1 cellular context compared by ENCODE assay signal in the genomic region with DNA sequence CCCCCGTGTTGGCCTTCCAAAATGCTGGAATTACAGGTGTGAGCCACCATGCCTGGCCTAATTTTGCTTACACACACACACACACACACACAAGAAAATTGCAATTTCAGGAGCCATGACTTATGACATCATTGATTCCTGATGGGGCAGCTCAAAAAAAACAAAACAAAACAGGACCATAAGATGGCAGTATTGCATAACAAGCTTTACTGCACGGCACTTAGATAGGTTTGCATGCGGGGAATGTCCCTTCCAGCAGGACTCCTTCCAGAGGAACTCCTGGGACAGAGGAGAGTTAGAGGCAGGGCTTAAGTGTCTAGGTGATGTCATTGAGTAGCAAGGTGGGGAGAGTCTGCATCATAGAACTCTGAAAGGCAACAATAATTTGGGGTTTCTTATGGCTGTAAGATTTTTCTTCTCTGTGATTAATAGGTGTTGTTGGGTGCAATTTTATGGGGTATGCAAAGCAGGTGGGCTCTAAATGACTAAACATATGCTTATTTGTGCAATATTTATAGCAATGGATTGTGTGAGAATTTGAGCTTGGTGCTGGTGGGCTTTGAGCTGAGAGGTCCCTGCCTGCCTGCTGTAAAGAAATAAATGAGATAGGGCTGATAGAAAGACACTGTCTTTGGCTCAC.
A peak's percentile ranks its signal among the peaks of the same experiment; 100 is the strongest.
TF ChIP-seq lines count a peak whose summit lies in the region.

No MANE protein-coding gene starts in this region.

TF ChIP-seq in HEK293, 187 proteins besides CTCF, POLR2A, EP300 and RAD21 (continued from another document):
- no peak for TF ChIP-seq HIC1 (tag by site-specific recombination; IDR thresholded peaks at IDR 0.05)
- TF ChIP-seq, protein P1, sequence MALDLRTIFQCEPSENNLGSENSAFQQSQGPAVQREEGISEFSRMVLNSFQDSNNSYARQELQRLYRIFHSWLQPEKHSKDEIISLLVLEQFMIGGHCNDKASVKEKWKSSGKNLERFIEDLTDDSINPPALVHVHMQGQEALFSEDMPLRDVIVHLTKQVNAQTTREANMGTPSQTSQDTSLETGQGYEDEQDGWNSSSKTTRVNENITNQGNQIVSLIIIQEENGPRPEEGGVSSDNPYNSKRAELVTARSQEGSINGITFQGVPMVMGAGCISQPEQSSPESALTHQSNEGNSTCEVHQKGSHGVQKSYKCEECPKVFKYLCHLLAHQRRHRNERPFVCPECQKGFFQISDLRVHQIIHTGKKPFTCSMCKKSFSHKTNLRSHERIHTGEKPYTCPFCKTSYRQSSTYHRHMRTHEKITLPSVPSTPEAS (tag by site-specific recombination; IDR thresholded peaks at IDR 0.05): peak; percentile 86
- TF ChIP-seq BCL11B (tag by site-specific recombination; IDR thresholded peaks at IDR 0.05; ENCODE audit: low read depth): no peak
- TF ChIP-seq IKZF3 (tag by site-specific recombination; IDR thresholded peaks at IDR 0.05): peak; percentile 93
- TF ChIP-seq ZBTB20 (tag by site-specific recombination; IDR thresholded peaks at IDR 0.05): no peak
- TF ChIP-seq ZNF324 (tag by site-specific recombination; IDR thresholded peaks at IDR 0.05): peak; percentile 50; the same call in 1 of the 2 replicates
- no peak for TF ChIP-seq OVOL3 (tag by site-specific recombination; IDR thresholded peaks at IDR 0.05)
- TF ChIP-seq KLF10 (tag by site-specific recombination; IDR thresholded peaks at IDR 0.05): no peak
- TF ChIP-seq, protein P2, sequence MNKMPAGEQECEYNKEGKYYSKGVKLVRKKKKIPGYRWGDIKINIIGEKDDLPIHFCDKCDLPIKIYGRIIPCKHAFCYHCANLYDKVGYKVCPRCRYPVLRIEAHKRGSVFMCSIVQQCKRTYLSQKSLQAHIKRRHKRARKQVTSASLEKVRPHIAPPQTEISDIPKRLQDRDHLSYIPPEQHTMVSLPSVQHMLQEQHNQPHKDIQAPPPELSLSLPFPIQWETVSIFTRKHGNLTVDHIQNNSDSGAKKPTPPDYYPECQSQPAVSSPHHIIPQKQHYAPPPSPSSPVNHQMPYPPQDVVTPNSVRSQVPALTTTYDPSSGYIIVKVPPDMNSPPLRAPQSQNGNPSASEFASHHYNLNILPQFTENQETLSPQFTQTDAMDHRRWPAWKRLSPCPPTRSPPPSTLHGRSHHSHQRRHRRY (tag by site-specific recombination; IDR thresholded peaks at IDR 0.05): no peak
- TF ChIP-seq, protein P3, sequence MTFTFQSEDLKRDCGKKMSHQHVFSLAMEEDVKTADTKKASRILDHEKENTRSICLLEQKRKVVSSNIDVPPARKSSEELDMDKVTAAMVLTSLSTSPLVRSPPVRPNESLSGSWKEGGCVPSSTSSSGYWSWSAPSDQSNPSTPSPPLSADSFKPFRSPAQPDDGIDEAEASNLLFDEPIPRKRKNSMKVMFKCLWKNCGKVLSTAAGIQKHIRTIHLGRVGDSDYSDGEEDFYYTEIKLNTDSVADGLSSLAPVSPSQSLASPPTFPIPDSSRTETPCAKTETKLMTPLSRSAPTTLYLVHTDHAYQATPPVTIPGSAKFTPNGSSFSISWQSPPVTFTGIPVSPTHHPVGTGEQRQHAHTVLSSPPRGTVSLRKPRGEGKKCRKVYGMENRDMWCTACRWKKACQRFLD (tag by site-specific recombination; IDR thresholded peaks at IDR 0.05): no peak
- TF ChIP-seq WT1 (tag by site-specific recombination; IDR thresholded peaks at IDR 0.05): no peak
- TF ChIP-seq INSM2 (tag by site-specific recombination; IDR thresholded peaks at IDR 0.05): 0 out of 2 replicates have a peak, but pooled peaks have one; percentile 10
- 0 out of 2 replicates have a peak, but pooled peaks have one; percentile 27 for TF ChIP-seq ZNF600 (tag by site-specific recombination; IDR thresholded peaks at IDR 0.05)
- no peak for TF ChIP-seq ZNF223 (tag by site-specific recombination; IDR thresholded peaks at IDR 0.05)
- TF ChIP-seq ZNF202 (tag by site-specific recombination; IDR thresholded peaks at IDR 0.05; ENCODE audit: borderline replicate concordance): no peak
- TF ChIP-seq ZIC2 (tag by site-specific recombination; IDR thresholded peaks at IDR 0.05): no peak
- TF ChIP-seq ZFP69B (tag by site-specific recombination; IDR thresholded peaks at IDR 0.05): peak; percentile 62; the same call in 1 of the 2 replicates
- no peak for TF ChIP-seq ZNF776 (tag by site-specific recombination; IDR thresholded peaks at IDR 0.05; ENCODE audit: borderline replicate concordance)
- TF ChIP-seq ZNF433 (tag by site-specific recombination; IDR thresholded peaks at IDR 0.05; ENCODE audit: low read depth): no peak
- TF ChIP-seq ZNF561 (tag by site-specific recombination; IDR thresholded peaks at IDR 0.05; ENCODE audit: borderline replicate concordance): 0 out of 2 replicates have a peak, but pooled peaks have one; percentile 24
- TF ChIP-seq ZNF560 (tag by site-specific recombination; IDR thresholded peaks at IDR 0.05; ENCODE audit: borderline replicate concordance): no peak
- TF ChIP-seq ZNF350 (tag by site-specific recombination; IDR thresholded peaks at IDR 0.05): no peak
- no peak for TF ChIP-seq ZNF664 (tag by site-specific recombination; IDR thresholded peaks at IDR 0.05)
- TF ChIP-seq, protein P4, sequence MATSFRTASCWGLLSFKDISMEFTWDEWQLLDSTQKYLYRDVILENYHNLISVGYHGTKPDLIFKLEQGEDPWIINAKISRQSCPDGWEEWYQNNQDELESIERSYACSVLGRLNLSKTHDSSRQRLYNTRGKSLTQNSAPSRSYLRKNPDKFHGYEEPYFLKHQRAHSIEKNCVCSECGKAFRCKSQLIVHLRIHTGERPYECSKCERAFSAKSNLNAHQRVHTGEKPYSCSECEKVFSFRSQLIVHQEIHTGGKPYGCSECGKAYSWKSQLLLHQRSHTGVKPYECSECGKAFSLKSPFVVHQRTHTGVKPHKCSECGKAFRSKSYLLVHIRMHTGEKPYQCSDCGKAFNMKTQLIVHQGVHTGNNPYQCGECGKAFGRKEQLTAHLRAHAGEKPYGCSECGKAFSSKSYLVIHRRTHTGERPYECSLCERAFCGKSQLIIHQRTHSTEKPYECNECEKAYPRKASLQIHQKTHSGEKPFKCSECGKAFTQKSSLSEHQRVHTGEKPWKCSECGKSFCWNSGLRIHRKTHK (tag by site-specific recombination; IDR thresholded peaks at IDR 0.05): no peak
- TF ChIP-seq ZNF629 (tag by site-specific recombination; IDR thresholded peaks at IDR 0.05): peak; percentile 95
- TF ChIP-seq ZNF610 (tag by site-specific recombination; IDR thresholded peaks at IDR 0.05; ENCODE audit: borderline replicate concordance): peak; percentile 38; the same call in 1 of the 2 replicates
- TF ChIP-seq HOXC10 (CRISPR knock-in tag; IDR thresholded peaks at IDR 0.05): no peak
- no peak for TF ChIP-seq ZNF624 (tag by site-specific recombination; IDR thresholded peaks at IDR 0.05)
- TF ChIP-seq ZNF677 (tag by site-specific recombination; IDR thresholded peaks at IDR 0.05): no peak
- TF ChIP-seq, protein P5, sequence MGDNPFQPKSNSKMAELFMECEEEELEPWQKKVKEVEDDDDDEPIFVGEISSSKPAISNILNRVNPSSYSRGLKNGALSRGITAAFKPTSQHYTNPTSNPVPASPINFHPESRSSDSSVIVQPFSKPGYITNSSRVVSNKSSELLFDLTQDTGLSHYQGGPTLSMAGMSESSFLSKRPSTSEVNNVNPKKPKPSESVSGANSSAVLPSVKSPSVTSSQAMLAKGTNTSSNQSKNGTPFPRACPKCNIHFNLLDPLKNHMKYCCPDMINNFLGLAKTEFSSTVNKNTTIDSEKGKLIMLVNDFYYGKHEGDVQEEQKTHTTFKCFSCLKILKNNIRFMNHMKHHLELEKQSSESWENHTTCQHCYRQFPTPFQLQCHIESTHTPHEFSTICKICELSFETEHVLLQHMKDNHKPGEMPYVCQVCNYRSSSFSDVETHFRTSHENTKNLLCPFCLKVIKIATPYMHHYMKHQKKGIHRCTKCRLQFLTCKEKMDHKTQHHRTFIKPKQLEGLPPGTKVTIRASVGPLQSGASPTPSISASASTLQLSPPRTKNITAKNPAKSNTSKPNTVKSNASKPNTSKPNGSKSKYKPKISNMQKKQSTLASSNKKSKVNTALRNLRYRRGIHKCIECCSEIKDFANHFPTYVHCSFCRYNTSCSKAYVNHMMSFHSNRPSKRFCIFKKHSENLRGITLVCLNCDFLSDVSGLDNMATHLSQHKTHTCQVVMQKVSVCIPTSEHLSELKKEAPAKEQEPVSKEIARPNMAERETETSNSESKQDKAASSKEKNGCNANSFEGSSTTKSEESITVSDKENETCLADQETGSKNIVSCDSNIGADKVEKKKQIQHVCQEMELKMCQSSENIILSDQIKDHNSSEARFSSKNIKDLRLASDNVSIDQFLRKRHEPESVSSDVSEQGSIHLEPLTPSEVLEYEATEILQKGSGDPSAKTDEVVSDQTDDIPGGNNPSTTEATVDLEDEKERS (tag by site-specific recombination; IDR thresholded peaks at IDR 0.05): peak; percentile 91
- TF ChIP-seq ZNF354C (tag by site-specific recombination; IDR thresholded peaks at IDR 0.05; ENCODE audit: borderline replicate concordance, low read depth): no peak
- TF ChIP-seq, protein P6, sequence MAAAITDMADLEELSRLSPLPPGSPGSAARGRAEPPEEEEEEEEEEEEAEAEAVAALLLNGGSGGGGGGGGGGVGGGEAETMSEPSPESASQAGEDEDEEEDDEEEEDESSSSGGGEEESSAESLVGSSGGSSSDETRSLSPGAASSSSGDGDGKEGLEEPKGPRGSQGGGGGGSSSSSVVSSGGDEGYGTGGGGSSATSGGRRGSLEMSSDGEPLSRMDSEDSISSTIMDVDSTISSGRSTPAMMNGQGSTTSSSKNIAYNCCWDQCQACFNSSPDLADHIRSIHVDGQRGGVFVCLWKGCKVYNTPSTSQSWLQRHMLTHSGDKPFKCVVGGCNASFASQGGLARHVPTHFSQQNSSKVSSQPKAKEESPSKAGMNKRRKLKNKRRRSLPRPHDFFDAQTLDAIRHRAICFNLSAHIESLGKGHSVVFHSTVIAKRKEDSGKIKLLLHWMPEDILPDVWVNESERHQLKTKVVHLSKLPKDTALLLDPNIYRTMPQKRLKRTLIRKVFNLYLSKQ (tag by site-specific recombination; IDR thresholded peaks at IDR 0.05; ENCODE audit: borderline replicate concordance): no peak
- no peak for TF ChIP-seq ZNF211 (tag by site-specific recombination; IDR thresholded peaks at IDR 0.05; ENCODE audit: low read depth)
- no peak for TF ChIP-seq ZFP37 (tag by site-specific recombination; IDR thresholded peaks at IDR 0.05)
- TF ChIP-seq ZNF155 (tag by site-specific recombination; IDR thresholded peaks at IDR 0.05): no peak
- TF ChIP-seq SP3 (tag by site-specific recombination; IDR thresholded peaks at IDR 0.05): no peak
- peak; percentile 29; the same call in 1 of the 2 replicates for TF ChIP-seq YY1 (tag by site-specific recombination; IDR thresholded peaks at IDR 0.05)
- no peak; the same call in 1 of the 2 replicates for TF ChIP-seq ZEB2 (tag by site-specific recombination; IDR thresholded peaks at IDR 0.05)
- TF ChIP-seq ZNF169 (tag by site-specific recombination; IDR thresholded peaks at IDR 0.05): no peak
- TF ChIP-seq ZNF548 (tag by site-specific recombination; IDR thresholded peaks at IDR 0.05): no peak
- no peak for TF ChIP-seq ZNF544 (tag by site-specific recombination; IDR thresholded peaks at IDR 0.05)
- no peak for TF ChIP-seq ZNF140 (tag by site-specific recombination; IDR thresholded peaks at IDR 0.05)
